In the genomic region with DNA sequence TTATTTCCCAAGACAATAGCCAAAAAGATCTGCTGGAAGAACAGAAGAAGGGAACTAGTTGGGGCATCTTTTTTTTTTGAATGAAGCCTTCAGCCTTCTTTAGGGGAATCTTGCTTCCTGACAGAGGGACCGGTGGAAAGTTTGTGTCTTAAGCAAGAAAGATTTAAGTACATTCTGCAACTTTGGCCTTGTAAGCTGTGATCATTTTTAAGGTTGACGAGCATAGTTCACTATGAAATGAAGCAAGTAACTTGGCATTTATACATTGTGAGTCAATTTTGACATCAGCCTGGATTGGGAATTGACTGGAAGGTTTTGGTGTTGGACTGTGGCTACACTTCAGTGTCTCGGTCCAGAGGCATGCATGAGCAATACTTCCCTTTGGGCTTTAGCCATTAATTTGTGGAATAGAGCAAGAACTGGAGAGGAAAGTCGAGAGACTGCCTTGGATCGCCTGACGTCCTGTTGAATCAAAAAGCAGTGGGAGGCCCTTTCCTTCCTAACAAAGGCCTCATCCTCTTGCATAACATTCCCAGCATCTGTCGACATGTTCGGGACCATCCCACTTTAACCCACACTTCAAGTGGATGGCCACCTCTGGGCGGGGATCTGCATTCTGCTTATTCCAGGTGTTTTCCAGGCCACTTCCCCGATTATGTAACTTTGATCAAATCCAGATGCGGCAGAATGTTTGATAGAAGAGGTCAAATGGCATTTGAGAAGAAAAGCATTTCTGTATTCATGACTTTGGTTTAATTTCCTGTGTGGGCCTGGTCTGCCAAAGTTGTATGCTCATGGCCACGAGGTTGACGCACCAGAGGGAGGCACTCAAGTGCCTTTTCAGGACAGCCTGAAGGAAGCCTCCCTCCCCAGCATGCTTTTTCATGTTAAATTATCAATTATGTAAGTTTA, we compare ENCODE assay signal across 8 cellular contexts. TPM values are rescaled to one million over a fixed set of nuclear protein-coding genes. Genes with fewer than 3 reads are reported as not detected.
DNase-seq lines count a peak whose midpoint lies in the region; ATAC-seq and TF ChIP-seq lines count a peak whose summit lies in the region.

No MANE protein-coding gene starts in this region.

- peaks cover 0 to 10% (median 0%) of the 10 kb centered on the region in 3 donors for H3K27me3 Mint-ChIP-seq in immature natural killer cell (ENCODE audit: low read depth in 3 of 3)

- H3K79me2 ChIP-seq in parathyroid adenoma, result peaks cover 7% of the 10 kb centered on the region

- peaks cover 16% of the 10 kb centered on the region for H3K4me1 ChIP-seq in parathyroid adenoma

- H3K27me3 ChIP-seq in parathyroid adenoma (ENCODE audit: control insufficient read depth, insufficient read depth, low read length), result no peaks in the 10 kb centered on the region

- H3K27ac Mint-ChIP-seq in immature natural killer cell, result peak overlapping the region in 3 of 6 donors; percentile 6 to 25 (median 10)

- no peak for TF ChIP-seq CTCF in parathyroid adenoma (IDR thresholded peaks at IDR 0.05)

- H3K4me2 ChIP-seq in parathyroid adenoma (ENCODE audit: low read length), result no peak overlapping the region

- H3K36me3 Mint-ChIP-seq in immature natural killer cell, result peaks cover 0 to 7% (median 0%) of the 10 kb centered on the region in 3 donors

- no peak overlapping the region for H3K4me3 ChIP-seq in parathyroid adenoma (ENCODE audit: low read depth, low read length)

- no peak overlapping the region for H3K4me3 Mint-ChIP-seq in immature natural killer cell

- H2AFZ ChIP-seq in parathyroid adenoma, result no peak overlapping the region

- H3K36me3 ChIP-seq in parathyroid adenoma (ENCODE audit: control insufficient read depth, insufficient read depth, low read length), result no peaks in the 10 kb centered on the region

- H3K9ac ChIP-seq in parathyroid adenoma, result no peak overlapping the region

- H3K4me1 Mint-ChIP-seq in immature natural killer cell, result peaks cover 12 to 26% of the 10 kb centered on the region in 2 donors

- DNase-seq in Caki2 (ENCODE audit: low read depth) (peak; percentile 58), SW 1271 (lab: John Stamatoyannopoulos, UW) (peak; percentile 89 to 90), glomerular endothelial cell (ENCODE audit: extremely low read depth, low read depth, low spot score) (peak; percentile 88), D341Med (ENCODE audit: low spot score) (no peak), NCI-H1436 treated with DMSO at 0.1 percent for 48 hours (lab: John Stamatoyannopoulos, UW) (no peak), immature natural killer cell (no peak)

- in situ Hi-C loops in Caki2 (cut with HindIII; ENCODE audit: low pct_unique_long_range_greater_than_20kb, low sequenced_read_pairs), result no loop called here

- no peaks in the 10 kb centered on the region for H3K9me3 Mint-ChIP-seq in immature natural killer cell

- H3K9me3 ChIP-seq in parathyroid adenoma (ENCODE audit: control insufficient read depth, low read length), result no peaks in the 10 kb centered on the region

- no peak for ATAC-seq in GM18873 (IDR thresholded peaks at IDR 0.05; ENCODE audit: low FRiP score, unreplicated experiment)

- H3K27ac ChIP-seq in parathyroid adenoma, result peak overlapping the region; percentile 76

RNA-seq across cellular contexts. Expression of gene ABL1, which starts 12.5 kb away (rescaled TPM):
- 19.5 and 27.6 TPM in 2 replicates for total RNA-seq in Caki2 (2014; rRNA removed; shearing (Covaris generic); ENCODE audit: low replicate concordance)
- 62.9 and 90.6 TPM in 2 replicates for total RNA-seq in glomerular endothelial cell
- polyA plus RNA-seq in immature natural killer cell, result 10 to 100 TPM in 1 of 3 donors, 1 to 10 TPM in 1, under 1 TPM in 1; 0.25 to 19.2 (median 5.0) TPM

RNA-seq across cellular contexts. Expression of gene QRFP, which starts 49.0 kb away (rescaled TPM):
- not detected in 2 replicates for total RNA-seq in Caki2 (2014; rRNA removed; shearing (Covaris generic); ENCODE audit: low replicate concordance)
- total RNA-seq in glomerular endothelial cell, result not detected in 2 replicates
- polyA plus RNA-seq in immature natural killer cell, result not detected

Comparison
In these comparisons a context has a peak if more than half of its experiments do, and no peak if none do; other contexts are left out.
1. DNase-seq: peak in Caki2 (single experiment), SW 1271 (2 of 2) and glomerular endothelial cell (single experiment); none in D341Med (single experiment), NCI-H1436 treated with DMSO at 0.1 percent for 48 hours (single experiment) and immature natural killer cell (0 of 3).